ENCODE assay signal across 12 cellular contexts in genomic region chr11:2142762-2143202, GRCh38. TPM values are rescaled to one million over a fixed set of nuclear protein-coding genes. Genes with fewer than 3 reads are reported as not detected.
DNase-seq lines count a peak whose midpoint lies in the region; ATAC-seq lines count a peak whose summit lies in the region.
"Had no signal": no experiment of that assay in that cellular context is flagged by ENCODE, and none has a peak within 500 bp of the region (broad histone marks: within the 10 kb centered on the region; RNA-seq: fewer than 3 reads in every experiment).

No MANE protein-coding gene starts in this region.

- peak overlapping the region; percentile 55 for H3K4me3 Mint-ChIP-seq in activated CD4-positive, alpha-beta T cell treated with anti-CD3 and anti-CD28 coated beads for 36 hours
- no peak overlapping the region for H3K4me3 Mint-ChIP-seq in T-helper 2 cell treated with Interferon-gamma antibody and Interleukin-4, amounts not matched to agents 5 μg/mL and 100 μg/mL, for 36 hours

- H3K4me1 Mint-ChIP-seq in activated CD4-positive, alpha-beta T cell treated with anti-CD3 and anti-CD28 coated beads for 36 hours: peaks cover 31% of the 10 kb centered on the region
- no peaks in the 10 kb centered on the region for H3K4me1 Mint-ChIP-seq in T-helper 2 cell treated with Interferon-gamma antibody and Interleukin-4, amounts not matched to agents 5 μg/mL and 100 μg/mL, for 36 hours (ENCODE audit: low read depth)

- peaks cover 58% of the 10 kb centered on the region for H3K27me3 Mint-ChIP-seq in activated CD4-positive, alpha-beta T cell treated with anti-CD3 and anti-CD28 coated beads for 36 hours
- peaks cover 67% of the 10 kb centered on the region for H3K27me3 Mint-ChIP-seq in T-helper 2 cell treated with Interferon-gamma antibody and Interleukin-4, amounts not matched to agents 5 μg/mL and 100 μg/mL, for 36 hours (ENCODE audit: low read depth)

- DNase-seq in activated CD4-positive, alpha-beta T cell treated with anti-CD3 and anti-CD28 coated beads for 36 hours: peak; percentile 71
- DNase-seq in activated CD4-positive, alpha-beta T cell treated with anti-CD3 and anti-CD28 coated beads, Interleukin-2, amount 50 U/mL, for 1 hour: no peak
- peak; percentile 69 for DNase-seq in T-helper 2 cell treated with Interferon-gamma antibody and Interleukin-4, amounts not matched to agents 5 μg/mL and 100 μg/mL, for 36 hours (ENCODE audit: low spot score)
- DNase-seq in fibroblast of peridontal ligament (ENCODE audit: extremely low read depth) (peak; percentile 18), occipital lobe (lab: John Stamatoyannopoulos, UW) (no peak), DMS53 (lab: John Stamatoyannopoulos, UW) (no peak), nucleus accumbens (lab: John Stamatoyannopoulos, UW) (no peak)
- peak in 2 of 3 donors; percentile 9 to 23 for DNase-seq in stimulated activated CD4-positive, alpha-beta T cell treated with anti-CD3 and anti-CD28 coated beads, TNF-alpha, amount 100 ng/mL, for 48 hours (ENCODE audit: low read depth in 3 of 3)
- DNase-seq: 8988T, glutamatergic neuron, NCI-H2171 had no signal

- POLR2A ChIA-PET in activated CD4-positive, alpha-beta T cell treated with anti-CD3 and anti-CD28 coated beads for 36 hours (lab: Charles Lee): interaction anchor here (0.6 to 2.5 kb wide), 4 partner anchors 9 to 833 kb away, joined by 3 to 15 read pairs (median 4); no protein-coding TSS in a partner anchor

- peak; percentile 96 for ATAC-seq in activated CD4-positive, alpha-beta T cell treated with anti-CD3 and anti-CD28 coated beads for 36 hours

- no peak overlapping the region for H3K27ac Mint-ChIP-seq in activated CD4-positive, alpha-beta T cell treated with anti-CD3 and anti-CD28 coated beads for 36 hours
- H3K27ac Mint-ChIP-seq in T-helper 2 cell treated with Interferon-gamma antibody and Interleukin-4, amounts not matched to agents 5 μg/mL and 100 μg/mL, for 36 hours: no peak overlapping the region

- H3K9me3 Mint-ChIP-seq in activated CD4-positive, alpha-beta T cell treated with anti-CD3 and anti-CD28 coated beads for 36 hours (ENCODE audit: low read depth): no peaks in the 10 kb centered on the region
- no peaks in the 10 kb centered on the region for H3K9me3 Mint-ChIP-seq in T-helper 2 cell treated with Interferon-gamma antibody and Interleukin-4, amounts not matched to agents 5 μg/mL and 100 μg/mL, for 36 hours

- H3K36me3 Mint-ChIP-seq in activated CD4-positive, alpha-beta T cell treated with anti-CD3 and anti-CD28 coated beads for 36 hours (ENCODE audit: low read depth): no peaks in the 10 kb centered on the region
- no peaks in the 10 kb centered on the region for H3K36me3 Mint-ChIP-seq in T-helper 2 cell treated with Interferon-gamma antibody and Interleukin-4, amounts not matched to agents 5 μg/mL and 100 μg/mL, for 36 hours (ENCODE audit: low read depth)

- intact Hi-C loops in activated CD4-positive, alpha-beta T cell treated with anti-CD3 and anti-CD28 coated beads for 36 hours (cut with DNase I, micrococcal nuclease): loop anchor here (1.0 to 5.0 kb wide), 4 partner anchors 65 to 570 kb away; partner anchors contain the start of genes DUSP8 (in 1 of the 2) and LSP1 (in 1 of the 2)

- CTCF ChIA-PET in activated CD4-positive, alpha-beta T cell treated with anti-CD3 and anti-CD28 coated beads for 36 hours (lab: Charles Lee): interaction anchor here (0.6 to 1.8 kb wide), 11 partner anchors 9 to 811 kb away, joined by 3 to 11 read pairs (median 4); no protein-coding TSS in a partner anchor

RNA-seq across cellular contexts. Expression of gene IGF2, which starts 3.6 kb away (rescaled TPM):
- 1 to 10 TPM; 8.6 to 9.2 TPM for total RNA-seq in activated CD4-positive, alpha-beta T cell treated with anti-CD3 and anti-CD28 coated beads for 36 hours
- total RNA-seq in occipital lobe: 25.6 TPM

RNA-seq across cellular contexts. Expression of gene INS, which starts 18.2 kb away (rescaled TPM):
- total RNA-seq in activated CD4-positive, alpha-beta T cell treated with anti-CD3 and anti-CD28 coated beads for 36 hours: not detected
- total RNA-seq in occipital lobe: not detected
- total RNA-seq: myocyte had no signal

RNA-seq across cellular contexts. Expression of gene TH, which starts 28.8 kb away (rescaled TPM):
- not detected for total RNA-seq in activated CD4-positive, alpha-beta T cell treated with anti-CD3 and anti-CD28 coated beads for 36 hours
- total RNA-seq in occipital lobe: not detected
- total RNA-seq: myocyte had no signal

Comparison
In these comparisons a context has a peak if more than half of its experiments do, and no peak if none do; other contexts are left out.
1. DNase-seq: peak in activated CD4-positive, alpha-beta T cell treated with anti-CD3 and anti-CD28 coated beads for 36 hours (single experiment), T-helper 2 cell treated with Interferon-gamma antibody and Interleukin-4, amounts not matched to agents 5 μg/mL and 100 μg/mL, for 36 hours (single experiment), fibroblast of peridontal ligament (single experiment) and stimulated activated CD4-positive, alpha-beta T cell treated with anti-CD3 and anti-CD28 coated beads, TNF-alpha, amount 100 ng/mL, for 48 hours (2 of 3); none in activated CD4-positive, alpha-beta T cell treated with anti-CD3 and anti-CD28 coated beads, Interleukin-2, amount 50 U/mL, for 1 hour (single experiment), occipital lobe (single experiment), DMS53 (single experiment) and nucleus accumbens (0 of 56).